In the genomic region with DNA sequence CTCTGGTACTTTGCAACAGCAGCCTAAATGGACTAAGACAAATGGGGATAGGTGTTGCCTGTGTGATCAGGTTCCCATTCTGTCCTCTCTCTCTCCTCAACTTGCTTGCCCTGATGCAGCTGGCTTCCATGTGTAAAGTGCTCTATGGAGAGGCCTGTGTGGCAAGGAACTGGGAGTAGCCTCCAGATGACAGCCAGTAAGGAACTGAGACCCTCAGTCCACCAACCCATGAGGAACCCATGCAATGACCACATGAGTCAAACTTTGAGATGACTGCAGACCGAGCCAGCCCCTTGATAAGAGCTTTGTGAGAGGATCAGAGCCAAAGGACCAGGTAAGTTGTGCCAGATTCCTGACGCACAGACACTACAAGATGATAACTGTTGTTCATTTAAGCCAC, we compare ENCODE assay signal across 16 cellular contexts.
"Had no signal": no experiment of that assay in that cellular context is flagged by ENCODE, and none has a peak within 500 bp of the region (broad histone marks: within the 10 kb centered on the region; RNA-seq: fewer than 3 reads in every experiment).

No MANE protein-coding gene starts in this region.

- ATAC-seq: foreskin keratinocyte, gastroesophageal sphincter, heart left ventricle, left cardiac atrium, left lung, left ventricle myocardium superior had no signal

- H3K36me3 Mint-ChIP-seq: memory B cell had no signal

- H3K27ac Mint-ChIP-seq: memory B cell had no signal

- H3K4me1 ChIP-seq: esophagus muscularis mucosa, foreskin keratinocyte, gastroesophageal sphincter, heart left ventricle, left lung had no signal

- H3K4me3 Mint-ChIP-seq: memory B cell had no signal

- H3K9me3 Mint-ChIP-seq: memory B cell had no signal

- DNase-seq: dermis blood vessel endothelial cell; effector CD4-positive, alpha-beta T cell; effector memory CD4-positive, alpha-beta T cell; foreskin keratinocyte; heart left ventricle; left cardiac atrium; left lung; left ventricle myocardium superior; mammary epithelial cell had no signal

- H3K9me3 ChIP-seq: esophagus muscularis mucosa, gastroesophageal sphincter, heart left ventricle, left lung had no signal

- H3K27me3 ChIP-seq: dorsolateral prefrontal cortex, esophagus muscularis mucosa, gastroesophageal sphincter, hepatocyte, left lung had no signal

- H3K36me3 ChIP-seq: esophagus muscularis mucosa, gastroesophageal sphincter, heart left ventricle, left lung had no signal

- H3K4me3 ChIP-seq: coronary artery, dorsolateral prefrontal cortex, esophagus muscularis mucosa, gastroesophageal sphincter, heart left ventricle, hepatocyte, left lung, lung had no signal

- H3K27ac ChIP-seq: coronary artery, esophagus muscularis mucosa, foreskin keratinocyte, gastroesophageal sphincter, heart left ventricle, left lung had no signal
